ENCODE assay signal across 3 cellular contexts in genomic region chr11:128862421-128862820, GRCh38.
TF ChIP-seq lines count a peak whose summit lies in the region.

No MANE protein-coding gene starts in this region.

TF ChIP-seq in SK-N-SH treated with all-trans-retinoic acid at 6 μM for 48 hours, 23 proteins besides CTCF, POLR2A, EP300 and RAD21:
- no peak for TF ChIP-seq CREB5 (CRISPR knock-in tag; IDR thresholded peaks at IDR 0.05; ENCODE audit: low read depth)
- no peak for TF ChIP-seq TSHZ2 (CRISPR knock-in tag; IDR thresholded peaks at IDR 0.05)
TF ChIP-seq in SK-N-SH treated with all-trans-retinoic acid at 6 μM for 48 hours: peak in this region for 0.

TF ChIP-seq in SK-N-SH, 30 proteins besides CTCF, POLR2A, EP300 and RAD21:
- TF ChIP-seq MAX (IDR thresholded peaks at IDR 0.05; ENCODE audit: low read depth) = no peak
- TF ChIP-seq IRF3 (IDR thresholded peaks at IDR 0.05; ENCODE audit: low read depth, low read length) = no peak
- no peak for TF ChIP-seq ZBTB33 (IDR thresholded peaks at IDR 0.05; ENCODE audit: borderline replicate concordance, low read depth)
- no peak for TF ChIP-seq REST (IDR thresholded peaks at IDR 0.05; ENCODE audit: low read depth, low read length)

TF ChIP-seq in IMR-90, 13 proteins besides CTCF, POLR2A, EP300 and RAD21:
- TF ChIP-seq MAZ (IDR thresholded peaks at IDR 0.05; ENCODE audit: borderline replicate concordance, low read depth, low read length) = no peak
- TF ChIP-seq BHLHE40 (IDR thresholded peaks at IDR 0.05; ENCODE audit: low read depth, low read length) = no peak
- no peak for TF ChIP-seq SMC3 (IDR thresholded peaks at IDR 0.05; ENCODE audit: low read depth, low read length)
- TF ChIP-seq CHD1 (IDR thresholded peaks at IDR 0.05; ENCODE audit: low read depth, low read length) = no peak
- TF ChIP-seq USF2 (IDR thresholded peaks at IDR 0.05; ENCODE audit: low read depth, low read length) = no peak
- no peak for TF ChIP-seq RFX5 (IDR thresholded peaks at IDR 0.05; ENCODE audit: low read depth, low read length)
- no peak for TF ChIP-seq MXI1 (IDR thresholded peaks at IDR 0.05; ENCODE audit: borderline replicate concordance, low read depth, low read length)
- no peak for TF ChIP-seq FOS (IDR thresholded peaks at IDR 0.05; ENCODE audit: low read depth, low read length)
- no peak for TF ChIP-seq NFE2L2 (IDR thresholded peaks at IDR 0.05; ENCODE audit: low read depth, low read length)
- TF ChIP-seq ELK1 (IDR thresholded peaks at IDR 0.05; ENCODE audit: borderline replicate concordance, low read depth, low read length) = no peak
- no peak for TF ChIP-seq RCOR1 (IDR thresholded peaks at IDR 0.05; ENCODE audit: insufficient replicate concordance, low read length)
- no peak for TF ChIP-seq MAFK (IDR thresholded peaks at IDR 0.05; ENCODE audit: low read depth, low read length)
- no peak for TF ChIP-seq CEBPB (IDR thresholded peaks at IDR 0.05; ENCODE audit: low read depth, low read length)
TF ChIP-seq in IMR-90: peak in this region for 0.
